Comparison of ENCODE assay signal across 9 cellular contexts in the genomic region with DNA sequence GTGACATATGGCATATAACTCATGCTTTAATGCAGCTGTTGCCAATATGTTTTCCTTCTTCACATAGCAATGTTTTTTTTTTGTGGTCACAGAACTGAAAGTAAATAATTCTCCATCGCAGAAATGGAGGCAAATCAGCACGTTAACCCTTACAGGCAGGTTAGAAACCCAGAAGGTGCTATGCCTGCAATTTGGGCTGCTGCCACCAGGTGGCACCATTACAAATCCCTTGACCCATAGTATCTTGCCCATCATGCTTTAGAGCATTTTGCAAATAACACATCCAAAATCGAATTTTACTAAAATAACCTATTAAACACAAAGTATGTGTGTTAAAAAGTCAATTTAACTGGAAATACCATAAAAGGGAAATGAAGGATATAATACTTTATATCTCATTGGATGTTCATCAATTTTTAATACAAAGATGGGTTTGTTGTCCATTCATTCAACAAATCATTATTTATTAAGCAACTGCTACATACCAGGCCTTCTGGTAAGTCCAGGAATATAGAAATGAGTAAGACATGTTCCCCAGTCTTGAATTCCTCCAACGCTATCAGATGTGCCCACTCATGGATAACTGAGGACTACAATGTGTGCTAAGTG.
DNase-seq lines count a peak whose midpoint lies in the region; ATAC-seq, FAIRE-seq and TF ChIP-seq lines count a peak whose summit lies in the region.
"Had no signal": no experiment of that assay in that cellular context is flagged by ENCODE, and none has a peak within 500 bp of the region (broad histone marks: within the 10 kb centered on the region; RNA-seq: fewer than 3 reads in every experiment).

No MANE protein-coding gene starts in this region.

- H3K4me3 ChIP-seq in adrenal gland (no peak overlapping the region), lower lobe of right lung (no peak overlapping the region)
- H3K4me3 ChIP-seq: BLaER1 had no signal

- WGBS in adrenal gland, 4 donors = 55 to 62% (median 61%) methylated on average over 4 of the region's 4 CpGs

- TF ChIP-seq CTCF in adrenal gland (IDR thresholded peaks at IDR 0.05) (peak in 5 of 6 experiments; percentile 8 to 43 (median 35)), lower lobe of right lung (IDR thresholded peaks at IDR 0.05) (peak; percentile 56), omental fat pad (IDR thresholded peaks at IDR 0.05) (no peak)

- H3K27ac ChIP-seq in adrenal gland = no peak overlapping the region
- no peak overlapping the region for H3K27ac ChIP-seq in lower lobe of right lung
- H3K27ac ChIP-seq: BLaER1 had no signal

- ATAC-seq in lower lobe of right lung = no peak
- no peak for ATAC-seq in omental fat pad (ENCODE audit: low FRiP score)

- H3K27me3 ChIP-seq in adrenal gland (no peaks in the 10 kb centered on the region), lower lobe of right lung (ENCODE audit: low read depth) (no peaks in the 10 kb centered on the region)
- H3K27me3 ChIP-seq: BLaER1 had no signal

- DNase-seq in NCI-H2081 (lab: John Stamatoyannopoulos, UW) = peak; percentile 23 to 25
- DNase-seq in NCI-H2081 treated with DMSO at 0.1 percent for 48 hours (lab: John Stamatoyannopoulos, UW) = no peak
- peak; percentile 36 for DNase-seq in HK-2 (ENCODE audit: unreplicated experiment)
- no peak for DNase-seq in adrenal gland
- no peak for DNase-seq in lower lobe of right lung
- DNase-seq in urothelium cell line (ENCODE audit: low spot score) = no peak
- no peak for DNase-seq in islet precursor cell
- no peak for DNase-seq in omental fat pad (ENCODE audit: low spot score)

- no peaks in the 10 kb centered on the region for H3K4me1 ChIP-seq in adrenal gland (replicated peaks in 1 of 2)
- no peaks in the 10 kb centered on the region for H3K4me1 ChIP-seq in lower lobe of right lung

- no peaks in the 10 kb centered on the region for H3K36me3 ChIP-seq in adrenal gland (replicated peaks in 1 of 2)
- no peaks in the 10 kb centered on the region for H3K36me3 ChIP-seq in lower lobe of right lung
- H3K36me3 ChIP-seq: BLaER1 had no signal

- intact Hi-C loops in adrenal gland (cut with DNase I) = no loop called here
- intact Hi-C loops in lower lobe of right lung (cut with DNase I) = no loop called here

- no peak for TF ChIP-seq POLR2A in adrenal gland (IDR thresholded peaks at IDR 0.05)

- H3K9me3 ChIP-seq in adrenal gland (replicated peaks in 1 of 3) = no peaks in the 10 kb centered on the region
- H3K9me3 ChIP-seq in lower lobe of right lung = peaks cover 13% of the 10 kb centered on the region
- H3K9me3 ChIP-seq: BLaER1 had no signal

- no peak for FAIRE-seq in urothelium cell line (lab: Jason Lieb, UNC)

Comparison
In these comparisons a context has a peak if more than half of its experiments do, and no peak if none do; other contexts are left out.
1. DNase-seq: peak in NCI-H2081 (2 of 2) and HK-2 (single experiment); none in NCI-H2081 treated with DMSO at 0.1 percent for 48 hours (single experiment), adrenal gland (0 of 7), lower lobe of right lung (single experiment), urothelium cell line (single experiment), islet precursor cell (single experiment) and omental fat pad (single experiment).
2. CTCF ChIP-seq: peak in adrenal gland (5 of 6) and lower lobe of right lung (single experiment); none in omental fat pad (0 of 3).